ENCODE assay signal across 10 cellular contexts in genomic region chr6:63804381-63804956, GRCh38.
A peak's percentile ranks its signal among the peaks of the same experiment; 100 is the strongest.
DNase-seq lines count a peak whose midpoint lies in the region; ATAC-seq, FAIRE-seq and TF ChIP-seq lines count a peak whose summit lies in the region.
"Had no signal": no experiment of that assay in that cellular context is flagged by ENCODE, and none has a peak within 500 bp of the region (broad histone marks: within the 10 kb centered on the region; RNA-seq: fewer than 3 reads in every experiment).

No MANE protein-coding gene starts in this region.

- H3K18ac ChIP-seq in IMR-90 (ENCODE audit: low read depth, low read length) = peak overlapping the region; percentile 98; the same call in 1 of the 2 replicates

- BruUV-seq in IMR-90 (replicated peaks; lab: Mats Ljungman, UMichigan) = no TSS peak

- peak overlapping the region; percentile 1 for H2AK9ac ChIP-seq in IMR-90 (replicated peaks; ENCODE audit: low read depth, low read length, poor library complexity)

- H3K9me3 ChIP-seq in IMR-90 (ENCODE audit: control insufficient read depth, insufficient read depth, low read length) (no peaks in the 10 kb centered on the region), astrocyte (ENCODE audit: insufficient read depth, low read depth, low read length) (no peaks in the 10 kb centered on the region), suprapubic skin (no peaks in the 10 kb centered on the region)
- H3K9me3 ChIP-seq: pancreas had no signal

- peak; percentile 73 for ATAC-seq in IMR-90 (ENCODE audit: low read depth)
- ATAC-seq in HG02678 (IDR thresholded peaks at IDR 0.05; ENCODE audit: unreplicated experiment) = no peak

- no peaks in the 10 kb centered on the region for H3K9me3 Mint-ChIP-seq in astrocyte (ENCODE audit: unreplicated experiment)

- no peak overlapping the region for H3K9ac ChIP-seq in IMR-90 (ENCODE audit: low read depth, low read length)
- H3K9ac ChIP-seq in astrocyte (ENCODE audit: low read length) = peak overlapping the region; percentile 60

- H3K79me1 ChIP-seq in IMR-90 (ENCODE audit: low read depth in 1 of 2, low read length in 2 of 2) = no peaks in the 10 kb centered on the region

- peak overlapping the region; percentile 80 for H3K4ac ChIP-seq in IMR-90 (ENCODE audit: low read depth, low read length)

- peak overlapping the region; percentile 32; the same call in 1 of the 2 replicates for H4K5ac ChIP-seq in IMR-90 (ENCODE audit: low read depth, low read length)

- H3K9me1 ChIP-seq in IMR-90 (ENCODE audit: insufficient read depth, low read length) = peaks cover 3% of the 10 kb centered on the region

- TF ChIP-seq CTCF in AG09309 (IDR thresholded peaks at IDR 0.05; ENCODE audit: control insufficient read depth, insufficient read depth, low read depth, low read length, missing control alignments) (no peak), IMR-90 (conservative IDR thresholded peaks at IDR 0.05; ENCODE audit: low read depth, low read length) (no peak), astrocyte (IDR thresholded peaks at IDR 0.05; ENCODE audit: insufficient read depth, low read depth, low read length) (no peak), suprapubic skin (IDR thresholded peaks at IDR 0.05) (no peak)

- no peak overlapping the region; the same call in 1 of the 2 replicates for H3K4me2 ChIP-seq in IMR-90 (ENCODE audit: low read depth, low read length)
- peak overlapping the region; percentile 67 for H3K4me2 ChIP-seq in astrocyte (ENCODE audit: low read length)

- no peaks in the 10 kb centered on the region for H4K20me1 ChIP-seq in IMR-90 (ENCODE audit: insufficient read depth, low read length)
- no peaks in the 10 kb centered on the region for H4K20me1 ChIP-seq in astrocyte (ENCODE audit: insufficient read depth, low read length)

- H2BK120ac ChIP-seq in IMR-90 (ENCODE audit: low read depth, low read length) = peak overlapping the region; percentile 95

- TF ChIP-seq POLR2A in IMR-90 (IDR thresholded peaks at IDR 0.05; ENCODE audit: low read depth, low read length) (peak; percentile 57; the same call in 1 of the 2 replicates), suprapubic skin (IDR thresholded peaks at IDR 0.05) (no peak)

- H3K4me3 ChIP-seq in AG09309 (ENCODE audit: control insufficient read depth, low read depth, low read length) (no peak overlapping the region), IMR-90 (ENCODE audit: insufficient read depth, low read depth, low read length) (no peak overlapping the region), astrocyte (ENCODE audit: insufficient read depth, low read depth, low read length) (no peak overlapping the region), suprapubic skin (no peak overlapping the region)
- H3K4me3 ChIP-seq: pancreas had no signal

- POLR2A ChIA-PET in IMR-90 (lab: Charles Lee; ENCODE audit: unreplicated experiment) = no interaction called here

- no peaks in the 10 kb centered on the region for H3K36me3 ChIP-seq in IMR-90 (ENCODE audit: control insufficient read depth, insufficient read depth, low read length)
- H3K36me3 ChIP-seq in astrocyte (ENCODE audit: insufficient read depth, low read length) = no peaks in the 10 kb centered on the region
- no peaks in the 10 kb centered on the region for H3K36me3 ChIP-seq in suprapubic skin
- H3K36me3 ChIP-seq: pancreas had no signal

- H3K14ac ChIP-seq in IMR-90 (replicated peaks; ENCODE audit: low read depth, low read length) = peak overlapping the region; percentile 95

- dilution Hi-C loops in IMR-90 (cut with HindIII; ENCODE audit: low sequenced_read_pairs, unreplicated experiment) = no loop called here

- no peak for TF ChIP-seq RAD21 in IMR-90 (IDR thresholded peaks at IDR 0.05; ENCODE audit: low read length)

- peak overlapping the region; percentile 96 for H3K23ac ChIP-seq in IMR-90 (ENCODE audit: low read depth, low read length)

- H3K4me1 ChIP-seq in IMR-90 (ENCODE audit: control insufficient read depth, insufficient read depth, low read length) = peaks cover 15% of the 10 kb centered on the region
- peaks cover 26% of the 10 kb centered on the region for H3K4me1 ChIP-seq in astrocyte (ENCODE audit: insufficient read depth, low read length)
- H3K4me1 ChIP-seq in suprapubic skin = peaks cover 23% of the 10 kb centered on the region

- DNase-seq in AG09309 (ENCODE audit: low read depth) (peak; percentile 57), IMR-90 (peak; percentile 95), astrocyte (ENCODE audit: low read depth) (peak; percentile 93), kidney glomerular epithelial cell (lab: John Stamatoyannopoulos, UW) (peak; percentile 45), suprapubic skin (ENCODE audit: low spot score in 2 of 2) (no peak), KG1 (lab: John Stamatoyannopoulos, UW) (no peak), NCI-H2107 treated with DMSO at 0.1 percent for 48 hours (lab: John Stamatoyannopoulos, UW; ENCODE audit: unreplicated experiment) (no peak)
- DNase-seq: cerebellar nuclear complex, pancreas had no signal

- H2BK5ac ChIP-seq in IMR-90 (ENCODE audit: low read depth, low read length, poor library complexity, severe bottlenecking) = peak overlapping the region; percentile 97

- H3K4me3 Mint-ChIP-seq in astrocyte (ENCODE audit: unreplicated experiment) = peak overlapping the region; percentile 4

- H2BK15ac ChIP-seq in IMR-90 (ENCODE audit: low read depth, low read length) = peak overlapping the region; percentile 52

- peak overlapping the region; percentile 96 for H2BK20ac ChIP-seq in IMR-90 (ENCODE audit: low read depth, low read length)

- intact Hi-C loops in IMR-90 (cut with micrococcal nuclease) = no loop called here

- H3K27me3 Mint-ChIP-seq in astrocyte (ENCODE audit: low read depth, unreplicated experiment) = no peaks in the 10 kb centered on the region

- H4K8ac ChIP-seq in IMR-90 (ENCODE audit: low read depth in 2 of 2, low read length in 2 of 2) = peak overlapping the region; percentile 75 to 78

- CTCF ChIA-PET in IMR-90 (lab: Yijun Ruan, JAX) = interaction anchor here (0.7 to 1.2 kb wide), 3 partner anchors 10 to 206 kb away, joined by 3 to 4 read pairs (median 3); no protein-coding TSS in a partner anchor

- peaks cover 29% of the 10 kb centered on the region for H3K4me1 Mint-ChIP-seq in astrocyte (ENCODE audit: low read depth, unreplicated experiment)

- H4K91ac ChIP-seq in IMR-90 (ENCODE audit: insufficient read depth, low read depth, low read length) = peak overlapping the region; percentile 64

- H3K27ac ChIP-seq in IMR-90 (ENCODE audit: insufficient read depth, low read length) (peak overlapping the region; percentile 20), astrocyte (ENCODE audit: low read depth, low read length) (peak overlapping the region; percentile 80), suprapubic skin (no peak overlapping the region)

- H2AFZ ChIP-seq in IMR-90 (replicated peaks; ENCODE audit: low read length, poor library complexity) (peak overlapping the region; percentile 49), astrocyte (ENCODE audit: low read depth, low read length) (peak overlapping the region; percentile 31)

- H3K27me3 ChIP-seq in IMR-90 (ENCODE audit: control insufficient read depth, insufficient read depth, low read length) = no peaks in the 10 kb centered on the region
- H3K27me3 ChIP-seq in astrocyte (ENCODE audit: insufficient read depth, low read length) = no peaks in the 10 kb centered on the region
- no peaks in the 10 kb centered on the region for H3K27me3 ChIP-seq in suprapubic skin
- H3K27me3 ChIP-seq: pancreas had no signal

- no peaks in the 10 kb centered on the region for H3K36me3 Mint-ChIP-seq in astrocyte (ENCODE audit: low read depth, unreplicated experiment)

- peak overlapping the region; percentile 87 for H3K27ac Mint-ChIP-seq in astrocyte (ENCODE audit: unreplicated experiment)

- peak overlapping the region; percentile 56 for H2AK5ac ChIP-seq in IMR-90 (ENCODE audit: low read depth, low read length)

- in situ Hi-C loops in IMR-90 (cut with MboI; ENCODE audit: low sequenced_read_pairs) = no loop called here

- peak; percentile 60 for FAIRE-seq in astrocyte (lab: Jason Lieb, UNC)
- FAIRE-seq: pancreas had no signal

- peak overlapping the region; percentile 83 for H3K56ac ChIP-seq in IMR-90 (ENCODE audit: extremely low read depth, insufficient read depth, low read length)

- no peak for TF ChIP-seq EP300 in suprapubic skin (IDR thresholded peaks at IDR 0.05)

- H3K79me2 ChIP-seq in astrocyte (ENCODE audit: insufficient read depth, low read length) = no peaks in the 10 kb centered on the region

TF ChIP-seq in IMR-90, 13 proteins besides CTCF, POLR2A, EP300 and RAD21:
- TF ChIP-seq FOS (IDR thresholded peaks at IDR 0.05; ENCODE audit: low read depth, low read length) (0 out of 2 replicates have a peak, but pooled peaks have one; percentile 35), NFE2L2 (IDR thresholded peaks at IDR 0.05; ENCODE audit: low read depth, low read length) (no peak), MAFK (IDR thresholded peaks at IDR 0.05; ENCODE audit: low read depth, low read length) (no peak; the same call in 1 of the 2 replicates), BHLHE40 (IDR thresholded peaks at IDR 0.05; ENCODE audit: low read depth, low read length) (no peak; the same call in 1 of the 2 replicates), CHD1 (IDR thresholded peaks at IDR 0.05; ENCODE audit: low read depth, low read length) (no peak), MAZ (IDR thresholded peaks at IDR 0.05; ENCODE audit: borderline replicate concordance, low read depth, low read length) (no peak), CEBPB (IDR thresholded peaks at IDR 0.05; ENCODE audit: low read depth, low read length) (peak; percentile 59; the same call in 1 of the 2 replicates), RCOR1 (IDR thresholded peaks at IDR 0.05; ENCODE audit: insufficient replicate concordance, low read length) (no peak)
- TF ChIP-seq, protein P1, sequence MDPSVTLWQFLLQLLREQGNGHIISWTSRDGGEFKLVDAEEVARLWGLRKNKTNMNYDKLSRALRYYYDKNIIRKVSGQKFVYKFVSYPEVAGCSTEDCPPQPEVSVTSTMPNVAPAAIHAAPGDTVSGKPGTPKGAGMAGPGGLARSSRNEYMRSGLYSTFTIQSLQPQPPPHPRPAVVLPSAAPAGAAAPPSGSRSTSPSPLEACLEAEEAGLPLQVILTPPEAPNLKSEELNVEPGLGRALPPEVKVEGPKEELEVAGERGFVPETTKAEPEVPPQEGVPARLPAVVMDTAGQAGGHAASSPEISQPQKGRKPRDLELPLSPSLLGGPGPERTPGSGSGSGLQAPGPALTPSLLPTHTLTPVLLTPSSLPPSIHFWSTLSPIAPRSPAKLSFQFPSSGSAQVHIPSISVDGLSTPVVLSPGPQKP (IDR thresholded peaks at IDR 0.05; ENCODE audit: borderline replicate concordance, low read depth, low read length) = no peak
- TF ChIP-seq, protein P2, sequence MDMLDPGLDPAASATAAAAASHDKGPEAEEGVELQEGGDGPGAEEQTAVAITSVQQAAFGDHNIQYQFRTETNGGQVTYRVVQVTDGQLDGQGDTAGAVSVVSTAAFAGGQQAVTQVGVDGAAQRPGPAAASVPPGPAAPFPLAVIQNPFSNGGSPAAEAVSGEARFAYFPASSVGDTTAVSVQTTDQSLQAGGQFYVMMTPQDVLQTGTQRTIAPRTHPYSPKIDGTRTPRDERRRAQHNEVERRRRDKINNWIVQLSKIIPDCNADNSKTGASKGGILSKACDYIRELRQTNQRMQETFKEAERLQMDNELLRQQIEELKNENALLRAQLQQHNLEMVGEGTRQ (IDR thresholded peaks at IDR 0.05; ENCODE audit: low read depth, low read length) = no peak

Comparison
In these comparisons a context has a peak if more than half of its experiments do, and no peak if none do; other contexts are left out.
1. DNase-seq: peak in AG09309 (single experiment), IMR-90 (single experiment), astrocyte (single experiment) and kidney glomerular epithelial cell (single experiment); none in suprapubic skin (0 of 2), KG1 (single experiment) and NCI-H2107 treated with DMSO at 0.1 percent for 48 hours (single experiment).